Comparison of ENCODE assay signal across 9 cellular contexts in genomic region chr18:10559566-10560456, GRCh38. TPM values are rescaled to one million over a fixed set of nuclear protein-coding genes. Genes with fewer than 3 reads are reported as not detected.
DNase-seq lines count a peak whose midpoint lies in the region; ATAC-seq and TF ChIP-seq lines count a peak whose summit lies in the region.
"Had no signal": no experiment of that assay in that cellular context is flagged by ENCODE, and none has a peak within 500 bp of the region (broad histone marks: within the 10 kb centered on the region; RNA-seq: fewer than 3 reads in every experiment).

No MANE protein-coding gene starts in this region.

- peaks cover 0 to 2% of the 10 kb centered on the region in 2 donors for H3K4me1 ChIP-seq in ascending aorta
- peaks cover 8 to 12% of the 10 kb centered on the region in 2 donors for H3K4me1 ChIP-seq in left lung
- no peaks in the 10 kb centered on the region for H3K4me1 ChIP-seq in aorta (ENCODE audit: control insufficient read depth in 1 of 2, insufficient read depth in 2 of 2, low read length in 2 of 2)
- peaks cover 0 to 5% (median 5%) of the 10 kb centered on the region in 4 donors for H3K4me1 ChIP-seq in transverse colon

- no peak for TF ChIP-seq POLR2A in transverse colon (IDR thresholded peaks at IDR 0.05)

- H3K9me3 ChIP-seq in ascending aorta (no peaks in the 10 kb centered on the region), left lung (no peaks in the 10 kb centered on the region), aorta (ENCODE audit: control insufficient read depth, low read length) (no peaks in the 10 kb centered on the region), transverse colon (no peaks in the 10 kb centered on the region)
- H3K9me3 ChIP-seq: ovary had no signal

- intact Hi-C loops in ascending aorta (cut with DNase I) (loop anchor here (5.0 to 10.0 kb wide), 2 partner anchors 595 to 992 kb away; no protein-coding TSS in a partner anchor), left lung (cut with DNase I) (no loop called here), aorta (cut with DNase I) (loop anchor here in 1 of 2 donors (10.0 kb wide), 1 partner anchor 595 kb away; no protein-coding TSS in a partner anchor), transverse colon (cut with DNase I; ENCODE audit: low total_unique reads) (no loop called here)

- DNase-seq in NCI-H82 (lab: John Stamatoyannopoulos, UW): peak; percentile 78
- DNase-seq in NCI-H82 treated with DMSO at 0.1 percent for 48 hours (lab: John Stamatoyannopoulos, UW; ENCODE audit: unreplicated experiment): no peak
- no peak for DNase-seq in ascending aorta (ENCODE audit: low spot score in 2 of 2)
- DNase-seq in left lung: no peak
- peak in 1 of 2 donors; percentile 48 for DNase-seq in aorta
- DNase-seq in 8988T: no peak
- DNase-seq in transverse colon: no peak

- H3K27me3 ChIP-seq in ascending aorta (no peaks in the 10 kb centered on the region), left lung (no peaks in the 10 kb centered on the region), aorta (ENCODE audit: control insufficient read depth in 1 of 2, insufficient read depth in 2 of 2, low read length in 1 of 2) (no peaks in the 10 kb centered on the region), transverse colon (no peaks in the 10 kb centered on the region)
- H3K27me3 ChIP-seq: ovary had no signal

- in situ Hi-C loops in transverse colon (cut with MboI; ENCODE audit: low pct_ligation_motif_present in 1 of 4, low pct_unique_long_range_greater_than_20kb in 1 of 4, low sequenced_read_pairs in 3 of 4): loop anchor here in 3 of 4 donors (25.0 kb wide), 2 partner anchors 602 to 1002 kb away; no protein-coding TSS in a partner anchor

- TF ChIP-seq CTCF in ascending aorta (IDR thresholded peaks at IDR 0.05) (no peak), left lung (IDR thresholded peaks at IDR 0.05) (no peak), transverse colon (IDR thresholded peaks at IDR 0.05) (no peak)

- no peak for TF ChIP-seq EP300 in transverse colon (IDR thresholded peaks at IDR 0.05; ENCODE audit: low read depth)

- H3K4me3 ChIP-seq in ascending aorta (peak overlapping the region; percentile 34 to 49), left lung (no peak overlapping the region), aorta (ENCODE audit: low read length in 2 of 2) (no peak overlapping the region), transverse colon (peak overlapping the region in 1 of 4 donors; percentile 32)
- H3K4me3 ChIP-seq: ovary had no signal

- WGBS in aorta, 2 donors: 31% methylated on average over 17 of the region's 17 CpGs
- 50% methylated on average over 17 of the region's 17 CpGs; no CpG with 5 or more reads in 1 of the 2 donors for WGBS in transverse colon (ENCODE audit: low coverage in 1 of 2), 2 donors

- no peak overlapping the region for H3K27ac ChIP-seq in ascending aorta
- H3K27ac ChIP-seq in left lung: no peak overlapping the region
- H3K27ac ChIP-seq in aorta (ENCODE audit: low read depth in 1 of 2, low read length in 2 of 2): no peak overlapping the region
- no peak overlapping the region for H3K27ac ChIP-seq in transverse colon
- H3K27ac ChIP-seq: ovary had no signal

- ATAC-seq in HG03039 (IDR thresholded peaks at IDR 0.05; ENCODE audit: unreplicated experiment): peak; percentile 51
- peak; percentile 6 for ATAC-seq in left lung
- ATAC-seq in aorta (ENCODE audit: low FRiP score): peak; percentile 27

- H3K36me3 ChIP-seq in ascending aorta (peaks cover 17 to 21% of the 10 kb centered on the region in 2 donors), left lung (peaks cover 0 to 30% of the 10 kb centered on the region in 2 donors), aorta (ENCODE audit: control insufficient read depth in 1 of 2, insufficient read depth in 2 of 2, low read length in 1 of 2) (peaks cover 0 to 3% of the 10 kb centered on the region in 2 donors), transverse colon (peaks cover 0 to 14% (median 4%) of the 10 kb centered on the region in 4 donors)
- H3K36me3 ChIP-seq: ovary had no signal

RNA-seq across cellular contexts. Expression of gene NAPG, which starts 34.0 kb away (rescaled TPM):
- total RNA-seq in ascending aorta (31.1 TPM), left lung (10 to 100 TPM; 26.8 to 37.7 TPM), aorta (10 to 100 TPM; 36.0 to 49.7 TPM), transverse colon (10 to 100 TPM; 28.9 to 47.5 (median 41.1) TPM)
- polyA plus RNA-seq in aorta: 10 to 100 TPM; 16.6 to 18.3 TPM

Comparison
In these comparisons a context has a peak if more than half of its experiments do, and no peak if none do; other contexts are left out.
1. H3K4me3 ChIP-seq: peak in ascending aorta (2 of 2); none in left lung (0 of 2) and aorta (0 of 2).
2. Peak in every context shown above with its lines, with median percentiles within 50 percentile points of each other: ATAC-seq.